ENCODE assay signal across 10 cellular contexts in genomic region chr2:238684362-238685326, GRCh38.
DNase-seq lines count a peak whose midpoint lies in the region; ATAC-seq and TF ChIP-seq lines count a peak whose summit lies in the region.
"Had no signal": no experiment of that assay in that cellular context is flagged by ENCODE, and none has a peak within 500 bp of the region (broad histone marks: within the 10 kb centered on the region; RNA-seq: fewer than 3 reads in every experiment).

No MANE protein-coding gene starts in this region.

- TF ChIP-seq POLR2A in body of pancreas (IDR thresholded peaks at IDR 0.05) (no peak), vagina (IDR thresholded peaks at IDR 0.05) (no peak)

- ATAC-seq in Right ventricle myocardium inferior, result peak; percentile 80
- peak; percentile 77 for ATAC-seq in body of pancreas
- ATAC-seq in left lobe of liver, result no peak

- H3K27me3 ChIP-seq in body of pancreas (no peaks in the 10 kb centered on the region), vagina (no peaks in the 10 kb centered on the region)

- H3K4me3 ChIP-seq in body of pancreas (no peak overlapping the region), vagina (no peak overlapping the region)

- H3K36me3 ChIP-seq in body of pancreas (replicated peaks in 1 of 2; ENCODE audit: insufficient read depth in 1 of 2, low read depth in 2 of 2) (no peaks in the 10 kb centered on the region), vagina (no peaks in the 10 kb centered on the region)

- H3K9me3 ChIP-seq in body of pancreas, result no peaks in the 10 kb centered on the region
- no peaks in the 10 kb centered on the region for H3K9me3 ChIP-seq in vagina

- DNase-seq in Right ventricle myocardium inferior (ENCODE audit: missing footprints) (no peak), cardiac septum (ENCODE audit: low spot score) (no peak), body of pancreas (peak in 2 of 4 donors; percentile 44 to 53), kidney glomerular epithelial cell (lab: John Stamatoyannopoulos, UW) (peak; percentile 78), vagina (ENCODE audit: extremely low spot score in 2 of 2) (peak in 1 of 2 donors; percentile 92), left lobe of liver (ENCODE audit: low spot score) (no peak), activated gamma-delta T cell (lab: John Stamatoyannopoulos, UW) (no peak)
- DNase-seq in activated CD8-positive, alpha-beta memory T cell treated with anti-CD3 and anti-CD28 coated beads for 24 hours, result no peak
- DNase-seq: DMS79, NCI-H1694 treated with DMSO at 0.1 percent for 48 hours had no signal

- no peak for TF ChIP-seq CTCF in body of pancreas (IDR thresholded peaks at IDR 0.05)
- no peak for TF ChIP-seq CTCF in vagina (IDR thresholded peaks at IDR 0.05)

- H3K4me1 ChIP-seq in body of pancreas (no peaks in the 10 kb centered on the region), vagina (peaks cover 18% of the 10 kb centered on the region)

- WGBS in body of pancreas, 2 donors, result 40 to 49% methylated on average over 8 of the region's 8 CpGs

- intact Hi-C loops in Right ventricle myocardium inferior (cut with DNase I), result no loop called here
- intact Hi-C loops in cardiac septum (cut with DNase I), result no loop called here
- intact Hi-C loops in body of pancreas (cut with DNase I), result no loop called here
- intact Hi-C loops in vagina (cut with DNase I), result no loop called here

- no peak overlapping the region for H3K27ac ChIP-seq in body of pancreas
- peak overlapping the region; percentile 71 for H3K27ac ChIP-seq in vagina
